Comparison of ENCODE assay signal across 1 cellular context in the genomic region with DNA sequence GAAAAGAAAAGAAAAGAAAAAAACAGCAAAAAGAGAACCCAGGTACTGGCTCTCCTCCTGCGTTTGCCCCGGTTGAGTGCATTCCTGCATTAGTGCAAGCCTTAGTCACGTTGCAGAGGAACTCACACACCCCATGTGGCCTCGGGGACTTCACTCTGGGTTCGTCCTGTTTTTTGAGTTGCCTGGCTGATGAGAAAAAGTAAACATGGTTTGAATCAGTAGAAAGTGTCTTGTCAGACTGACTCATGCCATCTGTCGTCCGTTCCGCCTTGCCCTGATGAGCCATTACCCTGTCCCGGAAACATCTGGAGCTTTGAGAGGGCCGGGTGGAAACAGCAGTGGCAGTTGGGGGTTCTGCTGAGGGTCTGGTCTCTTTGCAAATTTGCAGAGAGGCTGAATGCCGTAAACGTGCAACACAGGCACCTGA.
TF ChIP-seq lines count a peak whose summit lies in the region.

No MANE protein-coding gene starts in this region.

TF ChIP-seq in liver, 16 proteins besides CTCF, POLR2A, EP300 and RAD21 (continued from another document):
- TF ChIP-seq FOXA1 (IDR thresholded peaks at IDR 0.05) (no peak), EGR1 (IDR thresholded peaks at IDR 0.05; ENCODE audit: low read depth in 2 of 2) (no peak)
